In genomic region chr1:41573803-41574713, GRCh38 we compare ENCODE assay signal across 8 cellular contexts.
A peak's percentile ranks its signal among the peaks of the same experiment; 100 is the strongest.
DNase-seq lines count a peak whose midpoint lies in the region; FAIRE-seq and TF ChIP-seq lines count a peak whose summit lies in the region.

No MANE protein-coding gene starts in this region.

- intact Hi-C loops in activated T-helper 1 cell treated with anti-CD3 and anti-CD28 coated beads, Interleukin-12 subunit alpha, Interleukin-12 subunit beta, Interleukin-2, Interleukin-4 antibody, amounts not matched to agents 30 ng/mL and 10 ng/mL and 1 ng/mL, durations not matched to agents 14 hours and 24 hours and 36 hours (cut with micrococcal nuclease) = loop anchor here (1.0 to 5.0 kb wide), 10 partner anchors 48 to 599 kb away; partner anchors contain the start of gene HIVEP3

- no peak overlapping the region for H3K4me3 ChIP-seq in LNCaP clone FGC (ENCODE audit: low read depth, low read length)

- DNase-seq in AG08396 (ENCODE audit: low spot score) (peak; percentile 87), GM19239 (ENCODE audit: insufficient read length, low spot score) (peak; percentile 80), LNCaP clone FGC (ENCODE audit: low read depth) (peak; percentile 46), RPMI8226 (peak; percentile 91), fibroblast of the conjunctiva (ENCODE audit: low read depth) (peak; percentile 73), non-pigmented ciliary epithelial cell (ENCODE audit: low read depth) (peak; percentile 54), substantia nigra (lab: John Stamatoyannopoulos, UW) (peak in 48 of 49 donors; percentile 14 to 88 (median 74))
- peak; percentile 73 for DNase-seq in activated T-helper 1 cell treated with anti-CD3 and anti-CD28 coated beads, Interleukin-12 subunit alpha, Interleukin-12 subunit beta, Interleukin-2, Interleukin-4 antibody, amounts not matched to agents 30 ng/mL and 10 ng/mL and 1 ng/mL, durations not matched to agents 14 hours and 24 hours and 36 hours (ENCODE audit: low spot score)

- TF ChIP-seq CTCF in LNCaP clone FGC (IDR thresholded peaks at IDR 0.05; ENCODE audit: control insufficient read depth, extremely low read depth, insufficient read depth) = peak; percentile 95

- H3K9me3 Mint-ChIP-seq in activated T-helper 1 cell treated with anti-CD3 and anti-CD28 coated beads, Interleukin-12 subunit alpha, Interleukin-12 subunit beta, Interleukin-2, Interleukin-4 antibody, amounts not matched to agents 30 ng/mL and 10 ng/mL and 1 ng/mL, durations not matched to agents 14 hours and 24 hours and 36 hours = no peaks in the 10 kb centered on the region

- peaks cover 65% of the 10 kb centered on the region for H3K36me3 Mint-ChIP-seq in activated T-helper 1 cell treated with anti-CD3 and anti-CD28 coated beads, Interleukin-12 subunit alpha, Interleukin-12 subunit beta, Interleukin-2, Interleukin-4 antibody, amounts not matched to agents 30 ng/mL and 10 ng/mL and 1 ng/mL, durations not matched to agents 14 hours and 24 hours and 36 hours (ENCODE audit: low read depth)

- peak; percentile 92 for FAIRE-seq in GM19239 (lab: Jason Lieb, UNC)

- H3K27ac Mint-ChIP-seq in activated T-helper 1 cell treated with anti-CD3 and anti-CD28 coated beads, Interleukin-12 subunit alpha, Interleukin-12 subunit beta, Interleukin-2, Interleukin-4 antibody, amounts not matched to agents 30 ng/mL and 10 ng/mL and 1 ng/mL, durations not matched to agents 14 hours and 24 hours and 36 hours = peak overlapping the region; percentile 52

- no peak overlapping the region for H3K4me3 Mint-ChIP-seq in activated T-helper 1 cell treated with anti-CD3 and anti-CD28 coated beads, Interleukin-12 subunit alpha, Interleukin-12 subunit beta, Interleukin-2, Interleukin-4 antibody, amounts not matched to agents 30 ng/mL and 10 ng/mL and 1 ng/mL, durations not matched to agents 14 hours and 24 hours and 36 hours

- H3K27ac ChIP-seq in substantia nigra (ENCODE audit: low read depth, low read length, poor library complexity, severe bottlenecking) = no peak overlapping the region

- H3K27me3 Mint-ChIP-seq in activated T-helper 1 cell treated with anti-CD3 and anti-CD28 coated beads, Interleukin-12 subunit alpha, Interleukin-12 subunit beta, Interleukin-2, Interleukin-4 antibody, amounts not matched to agents 30 ng/mL and 10 ng/mL and 1 ng/mL, durations not matched to agents 14 hours and 24 hours and 36 hours (ENCODE audit: insufficient read depth) = no peaks in the 10 kb centered on the region

- peaks cover 65% of the 10 kb centered on the region for H3K4me1 Mint-ChIP-seq in activated T-helper 1 cell treated with anti-CD3 and anti-CD28 coated beads, Interleukin-12 subunit alpha, Interleukin-12 subunit beta, Interleukin-2, Interleukin-4 antibody, amounts not matched to agents 30 ng/mL and 10 ng/mL and 1 ng/mL, durations not matched to agents 14 hours and 24 hours and 36 hours (ENCODE audit: low read depth)
